In genomic region chr15:43793647-43794046, GRCh38 we compare ENCODE assay signal across 7 cellular contexts. TPM values are rescaled to one million over a fixed set of nuclear protein-coding genes. Genes with fewer than 3 reads are reported as not detected.
DNase-seq lines count a peak whose midpoint lies in the region; ATAC-seq lines count a peak whose summit lies in the region.

No MANE protein-coding gene starts in this region.

- no peak overlapping the region for H3K27ac ChIP-seq in HUES48 (ENCODE audit: low read depth, low read length)
- H3K27ac ChIP-seq in iPS-18a (ENCODE audit: low read length), result no peak overlapping the region

- H3K27me3 Mint-ChIP-seq in activated T-helper 17 cell treated with anti-CD3 and anti-CD28 coated beads, Interleukin-2, amount 50 U/mL, for 72 hours, result no peaks in the 10 kb centered on the region
- no peaks in the 10 kb centered on the region for H3K27me3 Mint-ChIP-seq in stimulated activated memory B cell treated with anti-CD40 and anti-IgM and Interleukin-4, amounts not matched to agents 10 μg/mL and 1 μg/mL and 100 μg/mL, for 72 hours

- H3K4me1 Mint-ChIP-seq in activated T-helper 17 cell treated with anti-CD3 and anti-CD28 coated beads, Interleukin-2, amount 50 U/mL, for 72 hours, result peaks cover 29% of the 10 kb centered on the region
- peaks cover 67% of the 10 kb centered on the region for H3K4me1 Mint-ChIP-seq in stimulated activated memory B cell treated with anti-CD40 and anti-IgM and Interleukin-4, amounts not matched to agents 10 μg/mL and 1 μg/mL and 100 μg/mL, for 72 hours

- H3K27ac Mint-ChIP-seq in activated T-helper 17 cell treated with anti-CD3 and anti-CD28 coated beads, Interleukin-2, amount 50 U/mL, for 72 hours, result peak overlapping the region; percentile 97
- H3K27ac Mint-ChIP-seq in stimulated activated memory B cell treated with anti-CD40 and anti-IgM and Interleukin-4, amounts not matched to agents 10 μg/mL and 1 μg/mL and 100 μg/mL, for 72 hours, result peak overlapping the region; percentile 99

- H3K4me1 ChIP-seq in HUES48 (ENCODE audit: control insufficient read depth, insufficient read depth, low read length) (peaks cover 36% of the 10 kb centered on the region), iPS-18a (ENCODE audit: control insufficient read depth, low read depth, low read length) (peaks cover 32% of the 10 kb centered on the region)

- H3K27me3 ChIP-seq in HUES48 (ENCODE audit: control insufficient read depth, insufficient read depth, low read length) (no peaks in the 10 kb centered on the region), iPS-18a (ENCODE audit: control insufficient read depth, insufficient read depth, low read length) (no peaks in the 10 kb centered on the region)

- H3K36me3 Mint-ChIP-seq in activated T-helper 17 cell treated with anti-CD3 and anti-CD28 coated beads, Interleukin-2, amount 50 U/mL, for 72 hours (ENCODE audit: low read depth), result peaks cover 69% of the 10 kb centered on the region
- peaks cover 55% of the 10 kb centered on the region for H3K36me3 Mint-ChIP-seq in stimulated activated memory B cell treated with anti-CD40 and anti-IgM and Interleukin-4, amounts not matched to agents 10 μg/mL and 1 μg/mL and 100 μg/mL, for 72 hours

- no peaks in the 10 kb centered on the region for H3K9me3 Mint-ChIP-seq in activated T-helper 17 cell treated with anti-CD3 and anti-CD28 coated beads, Interleukin-2, amount 50 U/mL, for 72 hours
- H3K9me3 Mint-ChIP-seq in stimulated activated memory B cell treated with anti-CD40 and anti-IgM and Interleukin-4, amounts not matched to agents 10 μg/mL and 1 μg/mL and 100 μg/mL, for 72 hours, result no peaks in the 10 kb centered on the region

- H3K4me3 ChIP-seq in HUES48 (ENCODE audit: low read depth, low read length) (peak overlapping the region; percentile 81), iPS-18a (ENCODE audit: low read length) (peak overlapping the region; percentile 99)

- no peak for ATAC-seq in activated T-helper 17 cell treated with anti-CD3 and anti-CD28 coated beads, Interleukin-2, amount 50 U/mL, for 72 hours (replicated peaks)
- no peak for ATAC-seq in stimulated activated memory B cell treated with anti-CD40 and anti-IgM and Interleukin-4, amounts not matched to agents 10 μg/mL and 1 μg/mL and 100 μg/mL, for 72 hours
- no peak for ATAC-seq in GM18907 (IDR thresholded peaks at IDR 0.05; ENCODE audit: unreplicated experiment)

- peak overlapping the region; percentile 97 for H3K4me3 Mint-ChIP-seq in activated T-helper 17 cell treated with anti-CD3 and anti-CD28 coated beads, Interleukin-2, amount 50 U/mL, for 72 hours
- H3K4me3 Mint-ChIP-seq in stimulated activated memory B cell treated with anti-CD40 and anti-IgM and Interleukin-4, amounts not matched to agents 10 μg/mL and 1 μg/mL and 100 μg/mL, for 72 hours, result peak overlapping the region; percentile 97

- H3K36me3 ChIP-seq in HUES48 (ENCODE audit: control insufficient read depth, insufficient read depth, low read length) (peaks cover 40% of the 10 kb centered on the region), iPS-18a (ENCODE audit: control insufficient read depth, low read depth, low read length) (peaks cover 39% of the 10 kb centered on the region)

- DNase-seq in HPDE6-E6E7 (ENCODE audit: extremely low spot score) (no peak), UCSD-AML1 (lab: John Stamatoyannopoulos, UW; ENCODE audit: unreplicated experiment) (no peak)

- H3K9ac ChIP-seq in HUES48 (ENCODE audit: low read depth, low read length) (no peak overlapping the region), iPS-18a (ENCODE audit: low read length) (no peak overlapping the region)

- H3K9me3 ChIP-seq in HUES48 (ENCODE audit: control insufficient read depth, insufficient read depth, low read length) (no peaks in the 10 kb centered on the region), iPS-18a (ENCODE audit: control insufficient read depth, low read depth, low read length) (no peaks in the 10 kb centered on the region)

RNA-seq across cellular contexts. Expression of gene SERF2, which starts 1.5 kb away (rescaled TPM):
- total RNA-seq in activated T-helper 17 cell treated with anti-CD3 and anti-CD28 coated beads, Interleukin-2, amount 50 U/mL, for 72 hours, result 100 to 1,000 TPM; 521 to 550 TPM

RNA-seq across cellular contexts. Expression of gene SERINC4, which starts 6.4 kb away (rescaled TPM):
- total RNA-seq in activated T-helper 17 cell treated with anti-CD3 and anti-CD28 coated beads, Interleukin-2, amount 50 U/mL, for 72 hours, result under 1 TPM; 0.17 to 0.24 TPM

RNA-seq across cellular contexts. Expression of gene HYPK, which starts 6.8 kb away (rescaled TPM):
- 10 to 100 TPM; 15.6 to 17.5 TPM for total RNA-seq in activated T-helper 17 cell treated with anti-CD3 and anti-CD28 coated beads, Interleukin-2, amount 50 U/mL, for 72 hours

RNA-seq across cellular contexts. Expression of gene ELL3, which starts 16.9 kb away (rescaled TPM):
- 1 to 10 TPM in 1 of 2 donors, under 1 TPM in 1; 0.54 to 1.4 TPM for total RNA-seq in activated T-helper 17 cell treated with anti-CD3 and anti-CD28 coated beads, Interleukin-2, amount 50 U/mL, for 72 hours

RNA-seq across cellular contexts. Expression of gene MFAP1, which starts 30.8 kb away (rescaled TPM):
- total RNA-seq in activated T-helper 17 cell treated with anti-CD3 and anti-CD28 coated beads, Interleukin-2, amount 50 U/mL, for 72 hours, result 10 to 100 TPM; 46.5 to 63.4 TPM
